In genomic region chr7:155918720-155919399, GRCh38 we compare ENCODE assay signal across 9 cellular contexts.
DNase-seq lines count a peak whose midpoint lies in the region; ATAC-seq and TF ChIP-seq lines count a peak whose summit lies in the region.
"Had no signal": no experiment of that assay in that cellular context is flagged by ENCODE, and none has a peak within 500 bp of the region (broad histone marks: within the 10 kb centered on the region; RNA-seq: fewer than 3 reads in every experiment).

No MANE protein-coding gene starts in this region.

- H3K4me3 ChIP-seq in SJSA1 (no peak overlapping the region), fibroblast of villous mesenchyme (ENCODE audit: low read depth, low read length) (no peak overlapping the region)

- H3K27me3 Mint-ChIP-seq in osteocyte (ENCODE audit: unreplicated experiment), result peaks cover 7% of the 10 kb centered on the region

- TF ChIP-seq CTCF in fibroblast of villous mesenchyme (IDR thresholded peaks at IDR 0.05; ENCODE audit: insufficient read depth, low read depth, low read length), result no peak
- no peak for TF ChIP-seq CTCF in osteocyte (IDR thresholded peaks at IDR 0.05)

- H3K9me3 Mint-ChIP-seq in osteocyte (ENCODE audit: unreplicated experiment), result peaks cover 7% of the 10 kb centered on the region

- H3K27me3 ChIP-seq in SJSA1 (replicated peaks), result 0 out of 2 replicates have a peak, but pooled peaks cover 6% of the 10 kb centered on the region

- no peak for ATAC-seq in GM18517 (IDR thresholded peaks at IDR 0.05; ENCODE audit: unreplicated experiment)
- no peak for ATAC-seq in GM19452 (IDR thresholded peaks at IDR 0.05; ENCODE audit: unreplicated experiment)

- H3K4me1 Mint-ChIP-seq in osteocyte (ENCODE audit: unreplicated experiment), result peaks cover 22% of the 10 kb centered on the region

- no peaks in the 10 kb centered on the region for H3K36me3 ChIP-seq in SJSA1

- peak overlapping the region; percentile 87 for H3K27ac Mint-ChIP-seq in osteocyte (ENCODE audit: unreplicated experiment)

- no peaks in the 10 kb centered on the region for H3K36me3 Mint-ChIP-seq in osteocyte (ENCODE audit: unreplicated experiment)

- DNase-seq in H4 (ENCODE audit: low spot score), result peak; percentile 94
- peak; percentile 37 to 69 for DNase-seq in SJSA1 (ENCODE audit: low read depth in 1 of 2, low spot score in 2 of 2)
- peak; percentile 29 for DNase-seq in fibroblast of villous mesenchyme (ENCODE audit: low read depth)
- DNase-seq in osteocyte (ENCODE audit: extremely low spot score, unreplicated experiment), result peak; percentile 91
- no peak for DNase-seq in stimulated activated CD4-positive, alpha-beta T cell treated with anti-CD3 and anti-CD28 coated beads, Interleukin-2, amount 100 ng/mL, for 48 hours
- DNase-seq in NCI-H345 treated with DMSO at 0.1 percent for 48 hours (lab: John Stamatoyannopoulos, UW; ENCODE audit: unreplicated experiment), result no peak
- DNase-seq: NCI-H345 had no signal

- peaks cover 17% of the 10 kb centered on the region for H3K4me1 ChIP-seq in SJSA1 (replicated peaks)

- no peaks in the 10 kb centered on the region for H3K9me3 ChIP-seq in SJSA1 (replicated peaks)

- no peak overlapping the region for H3K4me3 Mint-ChIP-seq in osteocyte (ENCODE audit: unreplicated experiment)

- H3K27ac ChIP-seq in SJSA1, result no peak overlapping the region

Comparison
In these comparisons a context has a peak if more than half of its experiments do, and no peak if none do; other contexts are left out.
1. DNase-seq: peak in H4 (single experiment), SJSA1 (2 of 2), fibroblast of villous mesenchyme (single experiment) and osteocyte (single experiment); none in stimulated activated CD4-positive, alpha-beta T cell treated with anti-CD3 and anti-CD28 coated beads, Interleukin-2, amount 100 ng/mL, for 48 hours (0 of 2) and NCI-H345 treated with DMSO at 0.1 percent for 48 hours (single experiment).